18 cellular contexts compared by ENCODE assay signal in genomic region chr22:49513358-49513851, GRCh38.
"Had no signal": no experiment of that assay in that cellular context is flagged by ENCODE, and none has a peak within 500 bp of the region (broad histone marks: within the 10 kb centered on the region; RNA-seq: fewer than 3 reads in every experiment).

No MANE protein-coding gene starts in this region.

- H3K27me3 ChIP-seq: cardiac muscle cell, dorsolateral prefrontal cortex, hepatocyte had no signal

- DNase-seq: activated CD4-positive, CD25-positive, alpha-beta regulatory T cell treated with anti-CD3 and anti-CD28 coated beads, Interleukin-2, amount 50 U/mL, for 72 hours; activated effector memory CD4-positive, alpha-beta T cell treated with Interleukin-2 at 50 U/mL for 16 hours; activated naive CD4-positive, alpha-beta T cell treated with anti-CD3 and anti-CD28 coated beads, Interleukin-2, amount 50 U/mL, for 16 hours; activated T-cell treated with anti-CD3 and anti-CD28 coated beads, Interleukin-2, amount 50 U/mL, for 1 hour; left cardiac atrium; lower lobe of right lung; midbrain; naive B cell; sigmoid colon; stimulated activated CD4-positive, alpha-beta T cell treated with anti-CD3 and anti-CD28 coated beads, Interleukin-1b, Interleukin-23, amount 100 ng/mL, for 48 hours; T-helper 1 cell; T1000 had no signal

- H3K4me1 ChIP-seq: lower lobe of right lung, parathyroid adenoma, sigmoid colon had no signal

- H3K9ac ChIP-seq: parathyroid adenoma had no signal

- H3K4me2 ChIP-seq: hepatocyte had no signal

- H3K27me3 Mint-ChIP-seq: naive B cell had no signal

- H3K27ac ChIP-seq: cardiac muscle cell, dorsolateral prefrontal cortex, hepatocyte, lower lobe of right lung, neutrophil, parathyroid adenoma, sigmoid colon, thoracic aorta had no signal

- H2AFZ ChIP-seq: hepatocyte, parathyroid adenoma had no signal

- H3K79me2 ChIP-seq: hepatocyte, parathyroid adenoma had no signal

- H3K36me3 Mint-ChIP-seq: naive B cell had no signal

- H3K36me3 ChIP-seq: cardiac muscle cell, lower lobe of right lung, neutrophil, sigmoid colon, thoracic aorta had no signal

- H3K4me3 ChIP-seq: cardiac muscle cell, dorsolateral prefrontal cortex, hepatocyte, lower lobe of right lung, sigmoid colon, thoracic aorta had no signal

- H3K9me3 ChIP-seq: neutrophil had no signal
